In genomic region chr1:215710340-215710971, GRCh38 we compare ENCODE assay signal across 8 cellular contexts.
DNase-seq lines count a peak whose midpoint lies in the region; ATAC-seq, FAIRE-seq and TF ChIP-seq lines count a peak whose summit lies in the region.

No MANE protein-coding gene starts in this region.

- H3K36me3 ChIP-seq in Karpas-422 (ENCODE audit: insufficient read depth, low read length) = no peaks in the 10 kb centered on the region

- H3K4me1 ChIP-seq in right cardiac atrium (ENCODE audit: control insufficient read depth, insufficient read depth, low read length) (no peaks in the 10 kb centered on the region), Karpas-422 (ENCODE audit: low read length) (no peaks in the 10 kb centered on the region)

- H3K27me3 ChIP-seq in right cardiac atrium (ENCODE audit: control insufficient read depth, insufficient read depth) = no peaks in the 10 kb centered on the region
- no peaks in the 10 kb centered on the region for H3K27me3 ChIP-seq in Karpas-422 (ENCODE audit: low read length)

- intact Hi-C loops in Right ventricle myocardium superior (cut with DNase I) (no loop called here), right cardiac atrium (cut with DNase I) (no loop called here)

- no peaks in the 10 kb centered on the region for H3K4me1 Mint-ChIP-seq in stimulated activated naive B cell treated with anti-CD40 and anti-IgM and Interleukin-4, amounts not matched to agents 10 μg/mL and 1 μg/mL and 100 μg/mL, for 72 hours

- H3K4me3 ChIP-seq in right cardiac atrium (ENCODE audit: low read length) (no peak overlapping the region), Karpas-422 (ENCODE audit: low read length) (no peak overlapping the region)

- H3K9me3 ChIP-seq in right cardiac atrium (ENCODE audit: control insufficient read depth, low read length) = no peaks in the 10 kb centered on the region
- no peaks in the 10 kb centered on the region for H3K9me3 ChIP-seq in Karpas-422 (ENCODE audit: low read length)

- H3K4me3 Mint-ChIP-seq in stimulated activated naive B cell treated with anti-CD40 and anti-IgM and Interleukin-4, amounts not matched to agents 10 μg/mL and 1 μg/mL and 100 μg/mL, for 72 hours = no peak overlapping the region

- H3K9me2 ChIP-seq in Karpas-422 (replicated peaks; ENCODE audit: insufficient read depth, low read length) = no peaks in the 10 kb centered on the region

- H3K27ac ChIP-seq in right cardiac atrium (ENCODE audit: low read length) = no peak overlapping the region
- H3K27ac ChIP-seq in Karpas-422 (ENCODE audit: low read length) = no peak overlapping the region

- DNase-seq in Right ventricle myocardium superior (no peak), right cardiac atrium (no peak), H54 (ENCODE audit: insufficient read length, low spot score) (peak; percentile 40), Karpas-422 (peak; percentile 91), OCI-M1 (lab: John Stamatoyannopoulos, UW) (peak; percentile 87), erythroblast (lab: John Stamatoyannopoulos, UW) (peak; percentile 68 to 80), middle frontal gyrus (ENCODE audit: extremely low spot score, low spot score) (no peak)
- DNase-seq in stimulated activated naive B cell treated with anti-CD40 and anti-IgM and Interleukin-4, amounts not matched to agents 10 μg/mL and 1 μg/mL and 100 μg/mL, for 72 hours = peak; percentile 2

- H3K36me3 Mint-ChIP-seq in stimulated activated naive B cell treated with anti-CD40 and anti-IgM and Interleukin-4, amounts not matched to agents 10 μg/mL and 1 μg/mL and 100 μg/mL, for 72 hours = no peaks in the 10 kb centered on the region

- no peak overlapping the region for H2AFZ ChIP-seq in Karpas-422 (ENCODE audit: low read length)

- H3K27ac Mint-ChIP-seq in stimulated activated naive B cell treated with anti-CD40 and anti-IgM and Interleukin-4, amounts not matched to agents 10 μg/mL and 1 μg/mL and 100 μg/mL, for 72 hours = no peak overlapping the region

- TF ChIP-seq POLR2A in H54 (IDR thresholded peaks at IDR 0.05; ENCODE audit: low read depth, low read length) = no peak
- TF ChIP-seq POLR2A in erythroblast (IDR thresholded peaks at IDR 0.05; ENCODE audit: low read length) = no peak

- WGBS in right cardiac atrium = 36% methylated on average over 7 of the region's 7 CpGs

- peak; percentile 43 for ATAC-seq in Right ventricle myocardium superior (ENCODE audit: poor library complexity)
- ATAC-seq in right cardiac atrium = no peak
- peak; percentile 46 to 54 for ATAC-seq in stimulated activated naive B cell treated with anti-CD40 and anti-IgM and Interleukin-4, amounts not matched to agents 10 μg/mL and 1 μg/mL and 100 μg/mL, for 72 hours (replicated peaks)

- H3K9me3 Mint-ChIP-seq in stimulated activated naive B cell treated with anti-CD40 and anti-IgM and Interleukin-4, amounts not matched to agents 10 μg/mL and 1 μg/mL and 100 μg/mL, for 72 hours = no peaks in the 10 kb centered on the region

- peaks cover 0 to 3% of the 10 kb centered on the region in 2 donors for H3K27me3 Mint-ChIP-seq in stimulated activated naive B cell treated with anti-CD40 and anti-IgM and Interleukin-4, amounts not matched to agents 10 μg/mL and 1 μg/mL and 100 μg/mL, for 72 hours

- H4K20me1 ChIP-seq in Karpas-422 (ENCODE audit: insufficient read depth, low read depth, low read length) = no peaks in the 10 kb centered on the region

- no peak overlapping the region for H3K9ac ChIP-seq in Karpas-422 (ENCODE audit: low read length)

- peak; percentile 89 for FAIRE-seq in H54 (lab: Jason Lieb, UNC)

- no peak overlapping the region for H3K4me2 ChIP-seq in Karpas-422 (ENCODE audit: low read depth, low read length, poor library complexity, severe bottlenecking)

- H3K79me2 ChIP-seq in Karpas-422 (ENCODE audit: low read length) = no peaks in the 10 kb centered on the region

Comparison
In these comparisons a context has a peak if more than half of its experiments do, and no peak if none do; other contexts are left out.
1. ATAC-seq: peak in Right ventricle myocardium superior (single experiment) and stimulated activated naive B cell treated with anti-CD40 and anti-IgM and Interleukin-4, amounts not matched to agents 10 μg/mL and 1 μg/mL and 100 μg/mL, for 72 hours (2 of 2); none in right cardiac atrium (0 of 2).
2. DNase-seq: peak in H54 (single experiment), Karpas-422 (single experiment), OCI-M1 (single experiment), erythroblast (2 of 2) and stimulated activated naive B cell treated with anti-CD40 and anti-IgM and Interleukin-4, amounts not matched to agents 10 μg/mL and 1 μg/mL and 100 μg/mL, for 72 hours (single experiment); none in Right ventricle myocardium superior (single experiment), right cardiac atrium (0 of 3) and middle frontal gyrus (single experiment).